In the genomic region with DNA sequence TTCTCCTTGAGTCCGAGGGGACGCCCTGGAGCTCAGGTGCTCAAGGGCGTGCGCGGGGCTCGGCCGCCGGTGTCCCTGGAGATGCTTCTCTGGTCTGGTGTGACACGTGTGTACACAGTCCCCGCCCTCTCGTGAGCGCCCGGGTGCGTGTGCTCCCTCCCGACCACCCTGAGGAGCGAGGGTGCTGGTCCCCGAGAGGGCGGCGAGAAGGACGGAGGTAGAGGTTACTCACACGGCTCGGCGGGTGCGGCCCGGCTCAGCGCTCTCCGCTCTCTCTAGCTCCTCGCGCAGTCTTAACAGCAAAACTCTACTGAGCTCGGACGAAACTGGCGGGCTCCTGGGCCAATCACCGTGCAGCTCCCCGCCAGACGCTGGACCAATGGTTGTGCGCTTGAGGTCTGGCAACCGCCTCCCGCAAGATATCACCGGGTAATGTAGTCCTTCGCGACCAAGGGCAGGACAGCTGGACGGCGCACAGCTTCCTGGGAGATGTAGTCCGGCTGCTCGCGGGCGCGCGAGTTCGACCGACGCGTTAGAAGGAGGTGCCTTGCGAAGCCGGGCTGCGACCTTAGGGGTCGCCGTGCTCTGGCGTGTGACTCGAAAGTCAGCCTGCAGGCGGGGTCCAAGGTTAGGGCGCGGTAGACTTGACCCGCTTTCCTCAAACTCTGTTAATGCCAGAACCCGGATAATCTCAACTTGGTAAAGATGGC, we compare ENCODE assay signal across 8 cellular contexts. TPM values are rescaled to one million over a fixed set of nuclear protein-coding genes. Genes with fewer than 3 reads are reported as not detected.
DNase-seq lines count a peak whose midpoint lies in the region; ATAC-seq and TF ChIP-seq lines count a peak whose summit lies in the region.

TSS of gene SLC25A19 (minus strand) at position 312 of the 710 bp plus-strand sequence. CDS start 2,669 bp downstream, outside the sequence.

- no peaks in the 10 kb centered on the region for H3K27me3 Mint-ChIP-seq in CD4-positive, alpha-beta memory T cell
- H3K27me3 Mint-ChIP-seq in activated CD4-positive, alpha-beta memory T cell treated with anti-CD3 and anti-CD28 coated beads for 36 hours = no peaks in the 10 kb centered on the region

- peak; percentile 95 to 99 (median 97) for DNase-seq in CD4-positive, alpha-beta memory T cell
- DNase-seq in NCI-H82 treated with DMSO at 0.1 percent for 48 hours (lab: John Stamatoyannopoulos, UW; ENCODE audit: unreplicated experiment) (peak; percentile 96), dorsolateral prefrontal cortex (peak; percentile 97 to 99 (median 99)), right lobe of liver (peak; percentile 98 to 99 (median 99))
- peak; percentile 99 for DNase-seq in activated CD4-positive, alpha-beta memory T cell treated with anti-CD3 and anti-CD28 coated beads for 36 hours
- peak; percentile 91 to 98 for DNase-seq in stimulated activated CD4-positive, alpha-beta T cell treated with anti-CD3 and anti-CD28 coated beads, Interleukin-4, amount 100 ng/mL, for 4 hours

- peaks cover 7% of the 10 kb centered on the region for H3K36me3 ChIP-seq in CD4-positive, alpha-beta memory T cell (ENCODE audit: insufficient read depth, low read length)
- no peaks in the 10 kb centered on the region for H3K36me3 ChIP-seq in right lobe of liver

- peaks cover 4 to 31% (median 14%) of the 10 kb centered on the region in 4 donors for H3K4me1 Mint-ChIP-seq in CD4-positive, alpha-beta memory T cell
- H3K4me1 Mint-ChIP-seq in activated CD4-positive, alpha-beta memory T cell treated with anti-CD3 and anti-CD28 coated beads for 36 hours (ENCODE audit: low read depth) = peaks cover 21% of the 10 kb centered on the region

- CTCF ChIA-PET in CD4-positive, alpha-beta memory T cell (lab: Charles Lee; ENCODE audit: partially characterized antibody) = interaction anchor here (0.8 to 3.5 kb wide), 20 partner anchors 11 to 573 kb away, joined by 3 to 59 read pairs (median 5); partner anchors contain the start of genes GGA3, GRB2, MIF4GD and MRPS7
- CTCF ChIA-PET in activated CD4-positive, alpha-beta memory T cell treated with anti-CD3 and anti-CD28 coated beads for 36 hours (lab: Charles Lee) = interaction anchor here (0.8 to 2.9 kb wide), 23 partner anchors 8 to 328 kb away, joined by 3 to 56 read pairs (median 6); partner anchors contain the start of genes GGA3, GRB2, LLGL2 and MIF4GD

- POLR2A ChIA-PET in CD4-positive, alpha-beta memory T cell (lab: Charles Lee; ENCODE audit: partially characterized antibody) = interaction anchor here (0.5 to 3.9 kb wide), 50 partner anchors 8 to 566 kb away, joined by 3 to 148 read pairs (median 5); partner anchors contain the start of genes ARMC7, FDXR, GGA3 and GRB2
- POLR2A ChIA-PET in activated CD4-positive, alpha-beta memory T cell treated with anti-CD3 and anti-CD28 coated beads for 36 hours (lab: Charles Lee) = interaction anchor here (0.8 to 2.8 kb wide), 18 partner anchors 8 to 416 kb away, joined by 3 to 40 read pairs (median 4); partner anchors contain the start of genes FDXR, GGA3, GRB2 and MIF4GD

- H3K9me3 ChIP-seq in CD4-positive, alpha-beta memory T cell (ENCODE audit: control insufficient read depth in 1 of 2, low read length in 2 of 2) = no peaks in the 10 kb centered on the region
- H3K9me3 ChIP-seq in right lobe of liver = no peaks in the 10 kb centered on the region

- under 1% methylated on average over 48 of the region's 65 CpGs for WGBS in right lobe of liver (ENCODE audit: insufficient coverage, low coverage, low lambda C conversion rate, missing lambda C conversion rate)

- peaks cover 10 to 23% of the 10 kb centered on the region in 2 donors for H3K36me3 Mint-ChIP-seq in CD4-positive, alpha-beta memory T cell
- H3K36me3 Mint-ChIP-seq in activated CD4-positive, alpha-beta memory T cell treated with anti-CD3 and anti-CD28 coated beads for 36 hours = peaks cover 21% of the 10 kb centered on the region

- H3K27ac Mint-ChIP-seq in CD4-positive, alpha-beta memory T cell = peak within 1 kb of the TSS; percentile 98 to 100 (median 100)
- peak within 1 kb of the TSS; percentile 100 for H3K27ac Mint-ChIP-seq in activated CD4-positive, alpha-beta memory T cell treated with anti-CD3 and anti-CD28 coated beads for 36 hours

- H3K27ac ChIP-seq in CD4-positive, alpha-beta memory T cell (ENCODE audit: low read depth, low read length) = peak within 1 kb of the TSS; percentile 79
- H3K27ac ChIP-seq in dorsolateral prefrontal cortex (peak within 1 kb of the TSS; percentile 41 to 95 (median 86)), right lobe of liver (peak within 1 kb of the TSS; percentile 51 to 88 (median 86))

- peak in 42 of 56 donors; percentile 11 to 71 (median 38) for TF ChIP-seq CTCF in dorsolateral prefrontal cortex (IDR thresholded peaks at IDR 0.05 in 54 of 56, conservative IDR thresholded peaks at IDR 0.05 in 2 of 56; ENCODE audit: low read depth in 1 of 56, partially characterized antibody in 56 of 56)
- no peak for TF ChIP-seq CTCF in right lobe of liver (IDR thresholded peaks at IDR 0.05)

- no peaks in the 10 kb centered on the region for H3K27me3 ChIP-seq in CD4-positive, alpha-beta memory T cell (ENCODE audit: insufficient read depth, low read length)
- H3K27me3 ChIP-seq in dorsolateral prefrontal cortex (no peaks in the 10 kb centered on the region), right lobe of liver (no peaks in the 10 kb centered on the region)

- H3K4me1 ChIP-seq in CD4-positive, alpha-beta memory T cell (ENCODE audit: insufficient read depth, low read length) = peaks cover 12% of the 10 kb centered on the region
- H3K4me1 ChIP-seq in right lobe of liver = no peaks in the 10 kb centered on the region

- ATAC-seq in GM19438 (IDR thresholded peaks at IDR 0.05; ENCODE audit: low read depth, unreplicated experiment) (peak; percentile 91), HG03575 (IDR thresholded peaks at IDR 0.05; ENCODE audit: extremely low read depth, insufficient number of reproducible peaks, low FRiP score, unreplicated experiment) (peak; percentile 55), right lobe of liver (peak; percentile 94 to 98 (median 96))

- no peaks in the 10 kb centered on the region for H3K9me3 Mint-ChIP-seq in CD4-positive, alpha-beta memory T cell
- H3K9me3 Mint-ChIP-seq in activated CD4-positive, alpha-beta memory T cell treated with anti-CD3 and anti-CD28 coated beads for 36 hours = no peaks in the 10 kb centered on the region

- H3K4me3 Mint-ChIP-seq in CD4-positive, alpha-beta memory T cell = peak within 1 kb of the TSS; percentile 98 to 100 (median 100)
- peak within 1 kb of the TSS; percentile 96 for H3K4me3 Mint-ChIP-seq in activated CD4-positive, alpha-beta memory T cell treated with anti-CD3 and anti-CD28 coated beads for 36 hours

- intact Hi-C loops in CD4-positive, alpha-beta memory T cell (cut with micrococcal nuclease) = loop anchor here (1.0 to 2.0 kb wide), 8 partner anchors 18 to 416 kb away; partner anchors contain the start of genes GGA3, GRB2, KCTD2 and MIF4GD
- intact Hi-C loops in activated CD4-positive, alpha-beta memory T cell treated with anti-CD3 and anti-CD28 coated beads for 36 hours (cut with micrococcal nuclease) = loop anchor here (1.0 to 5.0 kb wide), 10 partner anchors 8 to 255 kb away; partner anchors contain the start of genes CASKIN2, GGA3, GRB2 and MIF4GD
- intact Hi-C loops in dorsolateral prefrontal cortex (cut with DNase I) (loop anchor here in 1 of 2 donors (1.0 to 5.0 kb wide), 2 partner anchors 18 to 33 kb away; partner anchors contain the start of gene MIF4GD), right lobe of liver (cut with DNase I) (no loop called here)

- peak; percentile 97 for TF ChIP-seq POLR2A in right lobe of liver (IDR thresholded peaks at IDR 0.05)

- peak within 1 kb of the TSS; percentile 93 to 96 for H3K4me3 ChIP-seq in CD4-positive, alpha-beta memory T cell (ENCODE audit: low read length in 2 of 2)
- H3K4me3 ChIP-seq in dorsolateral prefrontal cortex (peak within 1 kb of the TSS; percentile 53 to 98 (median 86)), right lobe of liver (peak within 1 kb of the TSS; percentile 74 to 86 (median 84))

RNA-seq across cellular contexts. Expression of gene SLC25A19, which starts in this region (rescaled TPM):
- total RNA-seq in CD4-positive, alpha-beta memory T cell = 10 to 100 TPM; 19.8 to 21.8 TPM
- polyA plus RNA-seq in CD4-positive, alpha-beta memory T cell = 10 to 100 TPM; 13.2 to 15.4 TPM
- 10 to 100 TPM; 57.9 to 62.3 TPM for total RNA-seq in activated CD4-positive, alpha-beta memory T cell treated with anti-CD3 and anti-CD28 coated beads for 36 hours
- total RNA-seq in dorsolateral prefrontal cortex = 10 to 100 TPM in 116 of 120 experiments, 1 to 10 TPM in 4; 8.5 to 25.5 (median 15.6) TPM
- 10 to 100 TPM in 2 of 6 experiments, 1 to 10 TPM in 4; 3.8 to 13.4 (median 7.3) TPM for total RNA-seq in right lobe of liver

Comparison
In these comparisons a context has a peak if more than half of its experiments do, and no peak if none do; other contexts are left out.
1. Peak in every context shown above with its lines: DNase-seq, ATAC-seq, H3K4me3 ChIP-seq and H3K27ac ChIP-seq.
2. CTCF ChIP-seq: peak in dorsolateral prefrontal cortex (42 of 56); none in right lobe of liver (0 of 4).
3. intact Hi-C loops: an anchor here in CD4-positive, alpha-beta memory T cell (1.0 to 2.0 kb wide) and activated CD4-positive, alpha-beta memory T cell treated with anti-CD3 and anti-CD28 coated beads for 36 hours (1.0 to 5.0 kb wide); none called in right lobe of liver.